In the genomic region with DNA sequence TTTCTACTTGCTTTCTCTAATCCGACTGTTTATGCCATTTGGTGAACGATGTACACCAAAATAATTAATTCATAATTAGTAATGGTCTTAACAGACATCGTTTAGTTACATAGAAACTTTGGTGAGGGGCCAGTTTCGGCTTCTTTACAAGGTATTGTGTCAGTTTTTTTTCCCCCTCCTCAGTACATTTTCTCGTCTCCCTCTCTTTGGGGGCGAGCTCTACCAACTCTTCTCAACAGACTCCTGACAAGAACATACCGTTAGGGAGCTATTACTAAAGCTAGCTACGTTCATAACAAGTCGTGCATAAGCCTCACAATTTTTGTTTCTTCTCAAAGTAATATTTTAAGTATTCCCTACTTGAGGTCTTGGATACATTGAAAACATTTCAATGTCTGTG, we compare ENCODE assay signal across 8 cellular contexts. TPM values are rescaled to one million over a fixed set of nuclear protein-coding genes. Genes with fewer than 3 reads are reported as not detected.
A peak's percentile ranks its signal among the peaks of the same experiment; 100 is the strongest.
DNase-seq lines count a peak whose midpoint lies in the region; ATAC-seq and TF ChIP-seq lines count a peak whose summit lies in the region.

No MANE protein-coding gene starts in this region.

- peak overlapping the region; percentile 99 for H3K9ac ChIP-seq in PC-3 (ENCODE audit: low read length)

- H3F3A ChIP-seq in PC-3 (ENCODE audit: low read length, unreplicated experiment), result no peaks in the 10 kb centered on the region

- H3K9me3 Mint-ChIP-seq in progenitor cell of endocrine pancreas (ENCODE audit: low read depth), result no peaks in the 10 kb centered on the region

- POLR2A ChIA-PET in PC-3 (lab: Charles Lee; ENCODE audit: unreplicated experiment), result interaction anchor here (0.7 kb wide), 1 partner anchor 10 kb away, joined by 6 read pairs; no protein-coding TSS in a partner anchor

- H3K9me2 ChIP-seq in PC-3 (replicated peaks; ENCODE audit: low read length), result no peaks in the 10 kb centered on the region

- no peaks in the 10 kb centered on the region for H3K36me3 Mint-ChIP-seq in progenitor cell of endocrine pancreas (ENCODE audit: insufficient read depth)

- H4K20me1 ChIP-seq in PC-3 (ENCODE audit: low read length), result peaks cover 37% of the 10 kb centered on the region

- H3K27me3 Mint-ChIP-seq in progenitor cell of endocrine pancreas, result no peaks in the 10 kb centered on the region

- H3K4me3 ChIP-seq in GM06990 (replicated peaks; ENCODE audit: low read depth, low read length), result peak overlapping the region; percentile 83
- H3K4me3 ChIP-seq in PC-3 (ENCODE audit: low read length), result peak overlapping the region; percentile 98
- peak overlapping the region; percentile 79 for H3K4me3 ChIP-seq in epithelial cell of proximal tubule (ENCODE audit: low read depth, low read length)

- H2AFZ ChIP-seq in PC-3 (ENCODE audit: low read length), result no peak overlapping the region

- H3K27ac Mint-ChIP-seq in progenitor cell of endocrine pancreas, result peak overlapping the region; percentile 100

- H3K4me1 Mint-ChIP-seq in progenitor cell of endocrine pancreas (ENCODE audit: low read depth), result peaks cover 27% of the 10 kb centered on the region

- no peaks in the 10 kb centered on the region for H3K36me3 ChIP-seq in GM06990 (ENCODE audit: control insufficient read depth, insufficient read depth, low read length)
- H3K36me3 ChIP-seq in PC-3 (ENCODE audit: low read depth, low read length), result no peaks in the 10 kb centered on the region

- peaks cover 72% of the 10 kb centered on the region for H3K79me2 ChIP-seq in PC-3 (ENCODE audit: low read length)

- H3K4me1 ChIP-seq in PC-3 (ENCODE audit: insufficient read depth, low read length), result peaks cover 16% of the 10 kb centered on the region; the same call in 1 of the 2 replicates

- peak overlapping the region; percentile 96 for H3K4me3 Mint-ChIP-seq in progenitor cell of endocrine pancreas (ENCODE audit: low read depth)

- H3K27ac ChIP-seq in PC-3 (ENCODE audit: low read length), result no peak overlapping the region

- DNase-seq in GM06990 (ENCODE audit: extremely low read depth, insufficient read length) (no peak), PC-3 (no peak), epithelial cell of proximal tubule (ENCODE audit: low read depth) (no peak), progenitor cell of endocrine pancreas (ENCODE audit: low spot score, unreplicated experiment) (no peak), NCI-H446 (lab: John Stamatoyannopoulos, UW) (no peak), NCI-H1105 (lab: John Stamatoyannopoulos, UW) (no peak), NCI-H2081 (lab: John Stamatoyannopoulos, UW) (no peak), MV-4-11 (lab: John Stamatoyannopoulos, UW) (no peak)

- intact Hi-C loops in PC-3 (cut with micrococcal nuclease), result no loop called here

- CTCF ChIA-PET in PC-3 (lab: Charles Lee), result no interaction called here

- ATAC-seq in PC-3, result no peak

- H3K9me3 ChIP-seq in PC-3 (ENCODE audit: low read length), result no peaks in the 10 kb centered on the region

- BruUV-seq in PC-3 (replicated peaks; lab: Mats Ljungman, UMichigan), result no TSS peak

- TF ChIP-seq CTCF in GM06990 (IDR thresholded peaks at IDR 0.05; ENCODE audit: insufficient read depth, low read length, poor library complexity, severe bottlenecking) (no peak), PC-3 (conservative IDR thresholded peaks at IDR 0.05; ENCODE audit: low read depth, low read length) (no peak), epithelial cell of proximal tubule (conservative IDR thresholded peaks at IDR 0.05; ENCODE audit: low read depth, low read length) (no peak), progenitor cell of endocrine pancreas (IDR thresholded peaks at IDR 0.05; ENCODE audit: unreplicated experiment) (no peak)

- H3K27me3 ChIP-seq in GM06990 (replicated peaks; ENCODE audit: control insufficient read depth, insufficient read depth, low read length) (no peaks in the 10 kb centered on the region), PC-3 (ENCODE audit: low read length) (no peaks in the 10 kb centered on the region)

- H3K4me2 ChIP-seq in PC-3 (ENCODE audit: low read length), result peak overlapping the region; percentile 81

RNA-seq across cellular contexts. Expression of a gene that starts 1.4 kb away (rescaled TPM):
- total RNA-seq in PC-3 (2014; rRNA removed) (55.6 and 81.1 TPM in 2 replicates), epithelial cell of proximal tubule (65.5 and 77.7 TPM in 2 replicates), progenitor cell of endocrine pancreas (143 and 156 TPM in 2 replicates)

RNA-seq across cellular contexts. Expression of a gene that starts 39.3 kb away (rescaled TPM):
- total RNA-seq in PC-3 (2014; rRNA removed), result 0.12 TPM in 1 of 2 replicates, not detected in the other
- total RNA-seq in epithelial cell of proximal tubule, result 0.29 and 0.63 TPM in 2 replicates
- total RNA-seq in progenitor cell of endocrine pancreas, result 2.5 and 2.7 TPM in 2 replicates
